19 cellular contexts compared by ENCODE assay signal in the genomic region with DNA sequence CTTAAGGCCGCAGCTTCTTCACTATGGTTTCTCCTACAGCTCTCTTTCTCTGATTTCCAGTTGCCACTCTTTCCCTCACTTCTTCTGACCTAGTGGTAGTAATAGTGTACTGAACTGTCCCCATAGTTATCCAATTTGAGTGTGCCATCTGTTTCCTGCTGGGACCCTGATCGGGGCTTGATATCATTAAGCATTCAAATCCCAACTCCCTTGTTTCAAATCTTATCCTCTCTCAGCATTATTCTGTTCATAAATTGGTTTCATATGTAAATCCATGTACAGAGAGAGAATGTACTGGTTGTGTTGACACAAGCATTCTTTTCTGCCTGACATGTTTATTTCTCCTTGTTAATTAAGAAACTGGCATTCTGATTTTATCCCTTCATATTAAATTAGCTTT.
DNase-seq lines count a peak whose midpoint lies in the region; ATAC-seq and TF ChIP-seq lines count a peak whose summit lies in the region.
"Had no signal": no experiment of that assay in that cellular context is flagged by ENCODE, and none has a peak within 500 bp of the region (broad histone marks: within the 10 kb centered on the region; RNA-seq: fewer than 3 reads in every experiment).

No MANE protein-coding gene starts in this region.

- CTCF ChIA-PET in SK-N-SH (lab: Yijun Ruan, JAX), result interaction anchor here (0.7 to 6.0 kb wide), 14 partner anchors 8 to 235 kb away, joined by 3 to 50 read pairs (median 4); no protein-coding TSS in a partner anchor

- ATAC-seq in stimulated activated effector memory CD8-positive, alpha-beta T cell treated with anti-CD3 and anti-CD28 coated beads, Interleukin-12 subunit alpha, Interleukin-12 subunit beta, amount 100 ng/mL, for 72 hours, result no peak
- ATAC-seq in GM21360 (IDR thresholded peaks at IDR 0.05; ENCODE audit: unreplicated experiment), result no peak
- ATAC-seq: CD8-positive, alpha-beta T cell; GM12878 had no signal

- peak; percentile 37 for DNase-seq in D341Med (ENCODE audit: low spot score)
- DNase-seq in NCI-H524 treated with DMSO at 0.1 percent for 48 hours (lab: John Stamatoyannopoulos, UW), result peak; percentile 81
- DNase-seq in SK-N-SH, result peak; percentile 40
- no peak for DNase-seq in retina
- no peak for DNase-seq in stimulated activated effector memory CD8-positive, alpha-beta T cell treated with anti-CD3 and anti-CD28 coated beads, Interleukin-12 subunit alpha, Interleukin-12 subunit beta, amount 100 ng/mL, for 72 hours (ENCODE audit: low spot score in 2 of 2)
- DNase-seq: Caco-2; CD4-positive, CD25-positive, alpha-beta regulatory T cell; CD8-positive, alpha-beta T cell; DMS 273 treated with DMSO at 0.1 percent for 48 hours; DMS79; EL; GDM1; GOT3; HFFc6 had no signal

- H3K4me1 ChIP-seq in SK-N-SH (ENCODE audit: control insufficient read depth in 1 of 2, insufficient read depth in 2 of 2, low read depth in 1 of 2, low read length in 1 of 2), result peaks cover 0 to 12% of the 10 kb centered on the region in 2 experiments; a peak in 2 of 4 replicates
- H3K4me1 ChIP-seq: BLaER1, Caco-2, HAP-1 had no signal

- no peaks in the 10 kb centered on the region for H3F3A ChIP-seq in SK-N-SH (replicated peaks; ENCODE audit: insufficient read depth)

- H4K20me1 ChIP-seq in SK-N-SH (ENCODE audit: insufficient read depth), result no peaks in the 10 kb centered on the region
- H4K20me1 ChIP-seq: BLaER1 had no signal

- H3K4me2 ChIP-seq in SK-N-SH, result no peak overlapping the region
- H3K4me2 ChIP-seq: BLaER1 had no signal

- peak; percentile 3; the same call in 1 of the 2 replicates for TF ChIP-seq RAD21 in SK-N-SH (IDR thresholded peaks at IDR 0.05; ENCODE audit: low read length)

- H3K27ac ChIP-seq in SK-N-SH (ENCODE audit: low read depth in 2 of 2, low read length in 1 of 2), result peak overlapping the region in 1 of 2 experiments; percentile 86; a peak in 2 of 4 replicates
- H3K27ac ChIP-seq: BLaER1, C4-2B had no signal

- no peak overlapping the region for H2AFZ ChIP-seq in SK-N-SH (ENCODE audit: low read depth)

- WGBS in SK-N-SH (ENCODE audit: low lambda C conversion rate), result 5% methylated on average over 2 of the region's 2 CpGs

- H3K4me3 Mint-ChIP-seq in stimulated activated effector memory CD8-positive, alpha-beta T cell treated with anti-CD3 and anti-CD28 coated beads, Interleukin-12 subunit alpha, Interleukin-12 subunit beta, amount 100 ng/mL, for 72 hours, result no peak overlapping the region
- H3K4me3 Mint-ChIP-seq: CD4-positive, CD25-positive, alpha-beta regulatory T cell; CD8-positive, alpha-beta T cell; HFFc6 had no signal

- no peaks in the 10 kb centered on the region for H3K4me1 Mint-ChIP-seq in stimulated activated effector memory CD8-positive, alpha-beta T cell treated with anti-CD3 and anti-CD28 coated beads, Interleukin-12 subunit alpha, Interleukin-12 subunit beta, amount 100 ng/mL, for 72 hours
- H3K4me1 Mint-ChIP-seq: CD4-positive, CD25-positive, alpha-beta regulatory T cell had no signal

- no peak for TF ChIP-seq CTCF in SK-N-SH (IDR thresholded peaks at IDR 0.05)

- POLR2A ChIA-PET in SK-N-SH (lab: Yijun Ruan, JAX), result interaction anchor here (1.1 to 1.3 kb wide), 2 partner anchors 8 to 9 kb away, joined by 3 to 4 read pairs; no protein-coding TSS in a partner anchor

- H3K79me2 ChIP-seq in SK-N-SH (ENCODE audit: insufficient read depth), result no peaks in the 10 kb centered on the region

- no peaks in the 10 kb centered on the region for H3K9me2 ChIP-seq in SK-N-SH

- peaks cover 4% of the 10 kb centered on the region for H3K9me3 Mint-ChIP-seq in stimulated activated effector memory CD8-positive, alpha-beta T cell treated with anti-CD3 and anti-CD28 coated beads, Interleukin-12 subunit alpha, Interleukin-12 subunit beta, amount 100 ng/mL, for 72 hours
- H3K9me3 Mint-ChIP-seq: CD8-positive, alpha-beta T cell; HFFc6 had no signal

- TF ChIP-seq EP300 in SK-N-SH (IDR thresholded peaks at IDR 0.05; ENCODE audit: borderline replicate concordance in 1 of 2, low read depth in 1 of 2, low read length in 1 of 2), result peak in 1 of 2 experiments; percentile 70; a peak in 2 of 4 replicates

- no peak overlapping the region for H3K9ac ChIP-seq in SK-N-SH
- H3K9ac ChIP-seq: BLaER1 had no signal

- H3K27me3 ChIP-seq in SK-N-SH (ENCODE audit: insufficient read depth), result no peaks in the 10 kb centered on the region
- H3K27me3 ChIP-seq: BLaER1 had no signal

- H3K9me3 ChIP-seq in SK-N-SH, result no peaks in the 10 kb centered on the region
- H3K9me3 ChIP-seq: BLaER1, Caco-2, HAP-1 had no signal

- H3K4me3 ChIP-seq in SK-N-SH (ENCODE audit: low read depth in 2 of 2, low read length in 1 of 2), result no peak overlapping the region
- H3K4me3 ChIP-seq: BLaER1, GM12878, HAP-1 had no signal

- no peak overlapping the region for H3K27ac Mint-ChIP-seq in stimulated activated effector memory CD8-positive, alpha-beta T cell treated with anti-CD3 and anti-CD28 coated beads, Interleukin-12 subunit alpha, Interleukin-12 subunit beta, amount 100 ng/mL, for 72 hours
- H3K27ac Mint-ChIP-seq: CD4-positive, CD25-positive, alpha-beta regulatory T cell; CD8-positive, alpha-beta T cell; HFFc6 had no signal

- no peaks in the 10 kb centered on the region for H3K36me3 Mint-ChIP-seq in stimulated activated effector memory CD8-positive, alpha-beta T cell treated with anti-CD3 and anti-CD28 coated beads, Interleukin-12 subunit alpha, Interleukin-12 subunit beta, amount 100 ng/mL, for 72 hours
- H3K36me3 Mint-ChIP-seq: CD4-positive, CD25-positive, alpha-beta regulatory T cell; CD8-positive, alpha-beta T cell had no signal

- H3K36me3 ChIP-seq in SK-N-SH (replicated peaks in 1 of 2; ENCODE audit: control insufficient read depth in 1 of 2, insufficient read depth in 2 of 2, low read length in 1 of 2), result no peaks in the 10 kb centered on the region
- H3K36me3 ChIP-seq: BLaER1, HAP-1 had no signal

TF ChIP-seq in SK-N-SH, 30 proteins besides CTCF, POLR2A, EP300 and RAD21:
- TF ChIP-seq CHD2 (IDR thresholded peaks at IDR 0.05; ENCODE audit: low read length, partially characterized antibody), result peak; percentile 40
- no peak for TF ChIP-seq JUND (IDR thresholded peaks at IDR 0.05)
- TF ChIP-seq GATA2 (CRISPR knock-in tag; IDR thresholded peaks at IDR 0.05), result peak; percentile 55
- peak; percentile 40; the same call in 1 of the 2 replicates for TF ChIP-seq RCOR1 (IDR thresholded peaks at IDR 0.05; ENCODE audit: low read length)
- no peak for TF ChIP-seq NFIC (IDR thresholded peaks at IDR 0.05; ENCODE audit: borderline replicate concordance)
- no peak for TF ChIP-seq RFX5 (IDR thresholded peaks at IDR 0.05; ENCODE audit: low read length)
- TF ChIP-seq, protein P1, sequence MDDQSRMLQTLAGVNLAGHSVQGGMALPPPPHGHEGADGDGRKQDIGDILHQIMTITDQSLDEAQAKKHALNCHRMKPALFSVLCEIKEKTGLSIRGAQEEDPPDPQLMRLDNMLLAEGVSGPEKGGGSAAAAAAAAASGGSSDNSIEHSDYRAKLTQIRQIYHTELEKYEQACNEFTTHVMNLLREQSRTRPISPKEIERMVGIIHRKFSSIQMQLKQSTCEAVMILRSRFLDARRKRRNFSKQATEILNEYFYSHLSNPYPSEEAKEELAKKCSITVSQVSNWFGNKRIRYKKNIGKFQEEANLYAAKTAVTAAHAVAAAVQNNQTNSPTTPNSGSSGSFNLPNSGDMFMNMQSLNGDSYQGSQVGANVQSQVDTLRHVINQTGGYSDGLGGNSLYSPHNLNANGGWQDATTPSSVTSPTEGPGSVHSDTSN (IDR thresholded peaks at IDR 0.05), result no peak
- TF ChIP-seq, protein P2, sequence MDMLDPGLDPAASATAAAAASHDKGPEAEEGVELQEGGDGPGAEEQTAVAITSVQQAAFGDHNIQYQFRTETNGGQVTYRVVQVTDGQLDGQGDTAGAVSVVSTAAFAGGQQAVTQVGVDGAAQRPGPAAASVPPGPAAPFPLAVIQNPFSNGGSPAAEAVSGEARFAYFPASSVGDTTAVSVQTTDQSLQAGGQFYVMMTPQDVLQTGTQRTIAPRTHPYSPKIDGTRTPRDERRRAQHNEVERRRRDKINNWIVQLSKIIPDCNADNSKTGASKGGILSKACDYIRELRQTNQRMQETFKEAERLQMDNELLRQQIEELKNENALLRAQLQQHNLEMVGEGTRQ (IDR thresholded peaks at IDR 0.05; ENCODE audit: borderline replicate concordance, low read depth, low read length), result no peak
- no peak for TF ChIP-seq MAX (IDR thresholded peaks at IDR 0.05; ENCODE audit: low read depth)
- no peak for TF ChIP-seq TAF1 (IDR thresholded peaks at IDR 0.05; ENCODE audit: borderline replicate concordance, low read depth, low read length)
TF ChIP-seq in SK-N-SH: peak in this region for 3.

Comparison
In these comparisons a context has a peak if more than half of its experiments do, and no peak if none do; other contexts are left out.
1. DNase-seq: peak in D341Med (single experiment), NCI-H524 treated with DMSO at 0.1 percent for 48 hours (single experiment) and SK-N-SH (single experiment); none in retina (single experiment) and stimulated activated effector memory CD8-positive, alpha-beta T cell treated with anti-CD3 and anti-CD28 coated beads, Interleukin-12 subunit alpha, Interleukin-12 subunit beta, amount 100 ng/mL, for 72 hours (0 of 2).